Comparison of ENCODE assay signal across 16 cellular contexts in genomic region chr9:72948906-72949582, GRCh38. TPM values are rescaled to one million over a fixed set of nuclear protein-coding genes. Genes with fewer than 3 reads are reported as not detected.
DNase-seq lines count a peak whose midpoint lies in the region; ATAC-seq, FAIRE-seq and TF ChIP-seq lines count a peak whose summit lies in the region.
"Had no signal": no experiment of that assay in that cellular context is flagged by ENCODE, and none has a peak within 500 bp of the region (broad histone marks: within the 10 kb centered on the region; RNA-seq: fewer than 3 reads in every experiment).

No MANE protein-coding gene starts in this region.

- H3K9me3 ChIP-seq in heart left ventricle: no peaks in the 10 kb centered on the region
- H3K9me3 ChIP-seq in ovary: no peaks in the 10 kb centered on the region
- no peaks in the 10 kb centered on the region for H3K9me3 ChIP-seq in uterus
- no peaks in the 10 kb centered on the region for H3K9me3 ChIP-seq in T-helper 17 cell (ENCODE audit: control insufficient read depth, low read length, poor library complexity, severe bottlenecking)

- peaks cover 0 to 19% (median 0%) of the 10 kb centered on the region in 12 donors for H3K4me1 ChIP-seq in heart left ventricle
- peaks cover 5% of the 10 kb centered on the region for H3K4me1 ChIP-seq in ovary (ENCODE audit: insufficient read depth)
- H3K4me1 ChIP-seq in uterus: no peaks in the 10 kb centered on the region

- intact Hi-C loops in heart left ventricle (cut with DNase I): loop anchor here in 1 of 10 donors (10.0 kb wide), 1 partner anchor 76 kb away; no protein-coding TSS in a partner anchor
- intact Hi-C loops in ovary (cut with DNase I): no loop called here
- intact Hi-C loops in uterus (cut with DNase I; ENCODE audit: low total_unique reads): no loop called here

- no peak overlapping the region for H3K27ac Mint-ChIP-seq in T-helper 17 cell
- H3K27ac Mint-ChIP-seq: activated T-cell treated with anti-CD3 and anti-CD28 coated beads, Interleukin-2, amount 50 U/mL, for 24 hours; CD4-positive, alpha-beta T cell had no signal

- no peak for FAIRE-seq in RCC 7860 (lab: Jason Lieb, UNC)
- FAIRE-seq in GM19239 (lab: Jason Lieb, UNC): no peak

- TF ChIP-seq POLR2A in heart left ventricle (IDR thresholded peaks at IDR 0.05): no peak
- no peak for TF ChIP-seq POLR2A in ovary (IDR thresholded peaks at IDR 0.05)
- no peak for TF ChIP-seq POLR2A in uterus (IDR thresholded peaks at IDR 0.05)

- H3K4me1 Mint-ChIP-seq in T-helper 17 cell: peaks cover 13% of the 10 kb centered on the region

- TF ChIP-seq EP300 in ovary (IDR thresholded peaks at IDR 0.05): no peak

- 61 to 74% (median 65%) methylated on average over 5 of the region's 5 CpGs for WGBS in heart left ventricle, 4 donors
- 17 to 42% (median 20%) methylated on average over 5 of the region's 5 CpGs for WGBS in ovary, 3 donors

- no peaks in the 10 kb centered on the region for H3K36me3 ChIP-seq in heart left ventricle
- no peaks in the 10 kb centered on the region for H3K36me3 ChIP-seq in ovary
- H3K36me3 ChIP-seq in uterus: no peaks in the 10 kb centered on the region

- no peak for TF ChIP-seq CTCF in heart left ventricle (IDR thresholded peaks at IDR 0.05)
- TF ChIP-seq CTCF in ovary (IDR thresholded peaks at IDR 0.05): no peak
- TF ChIP-seq CTCF in uterus (IDR thresholded peaks at IDR 0.05): no peak

- H3K4me3 Mint-ChIP-seq in T-helper 17 cell: no peak overlapping the region
- H3K4me3 Mint-ChIP-seq: activated T-cell treated with anti-CD3 and anti-CD28 coated beads, Interleukin-2, amount 50 U/mL, for 24 hours; CD4-positive, alpha-beta T cell had no signal

- peak overlapping the region in 7 of 12 donors; percentile 4 to 33 (median 18) for H3K4me3 ChIP-seq in heart left ventricle
- peak overlapping the region; percentile 32 for H3K4me3 ChIP-seq in ovary
- H3K4me3 ChIP-seq in uterus: peak overlapping the region in 1 of 2 donors; percentile 38
- H3K4me3 ChIP-seq: lung had no signal

- peaks cover 52% of the 10 kb centered on the region for H3K27me3 Mint-ChIP-seq in T-helper 17 cell

- DNase-seq in RCC 7860 (ENCODE audit: low spot score): peak; percentile 34
- peak in 1 of 5 donors; percentile 27 for DNase-seq in heart left ventricle
- DNase-seq in ovary: no peak
- DNase-seq in uterus: no peak
- DNase-seq in activated CD4-positive, CD25-positive, alpha-beta regulatory T cell (lab: John Stamatoyannopoulos, UW): no peak
- DNase-seq in T-helper 17 cell: no peak
- DNase-seq in GM19239 (ENCODE audit: insufficient read length, low spot score): no peak
- DNase-seq: activated T-cell treated with anti-CD3 and anti-CD28 coated beads, Interleukin-2, amount 50 U/mL, for 24 hours; amniotic stem cell; CD4-positive, alpha-beta T cell; KBM-7; NCI-H187 treated with DMSO at 0.1 percent for 48 hours; stimulated activated CD4-positive, alpha-beta T cell treated with anti-CD3 and anti-CD28 coated beads, Interleukin-4, amount 100 ng/mL, for 4 hours; stimulated activated naive CD8-positive, alpha-beta T cell treated with anti-CD3 and anti-CD28 coated beads, Interleukin-15, Interleukin-2, amounts not matched to agents 100 U/mL and 50 U/mL, for 24 hours had no signal

- H3K27me3 ChIP-seq in heart left ventricle (no peaks in the 10 kb centered on the region), ovary (no peaks in the 10 kb centered on the region), uterus (no peaks in the 10 kb centered on the region)

- peak in 2 of 4 donors; percentile 20 to 39 for ATAC-seq in heart left ventricle
- ATAC-seq in T-helper 17 cell: no peak
- ATAC-seq: SK-N-SH treated with all-trans-retinoic acid at 6 μM for 48 hours; stimulated activated naive CD8-positive, alpha-beta T cell treated with anti-CD3 and anti-CD28 coated beads, Interleukin-15, Interleukin-2, amounts not matched to agents 100 U/mL and 50 U/mL, for 24 hours had no signal

- H3K36me3 Mint-ChIP-seq in T-helper 17 cell (ENCODE audit: low read depth): peaks cover 3% of the 10 kb centered on the region

- H3K27ac ChIP-seq in heart left ventricle (peak overlapping the region in 7 of 12 donors; percentile 3 to 81 (median 20)), ovary (peak overlapping the region in 1 of 2 donors; percentile 52), uterus (peak overlapping the region; percentile 74 to 84)

RNA-seq across cellular contexts. Expression of gene ALDH1A1, which starts 3.8 kb away (rescaled TPM):
- 10 to 100 TPM in 5 of 9 donors, 1 to 10 TPM in 4; 5.3 to 37.5 (median 12.6) TPM for total RNA-seq in heart left ventricle
- polyA plus RNA-seq in heart left ventricle: 10 to 100 TPM in 1 of 2 donors, 1 to 10 TPM in 1; 2.2 to 17.2 TPM
- 100 to 1,000 TPM; 116 to 301 (median 183) TPM for total RNA-seq in ovary
- polyA plus RNA-seq in ovary: 100 to 1,000 TPM; 223 to 271 TPM
- total RNA-seq in uterus: 100 to 1,000 TPM in 3 of 4 donors, 10 to 100 TPM in 1; 87.9 to 287 (median 166) TPM
- under 1 TPM; 0.16 to 0.82 TPM for total RNA-seq in T-helper 17 cell
